In the genomic region with DNA sequence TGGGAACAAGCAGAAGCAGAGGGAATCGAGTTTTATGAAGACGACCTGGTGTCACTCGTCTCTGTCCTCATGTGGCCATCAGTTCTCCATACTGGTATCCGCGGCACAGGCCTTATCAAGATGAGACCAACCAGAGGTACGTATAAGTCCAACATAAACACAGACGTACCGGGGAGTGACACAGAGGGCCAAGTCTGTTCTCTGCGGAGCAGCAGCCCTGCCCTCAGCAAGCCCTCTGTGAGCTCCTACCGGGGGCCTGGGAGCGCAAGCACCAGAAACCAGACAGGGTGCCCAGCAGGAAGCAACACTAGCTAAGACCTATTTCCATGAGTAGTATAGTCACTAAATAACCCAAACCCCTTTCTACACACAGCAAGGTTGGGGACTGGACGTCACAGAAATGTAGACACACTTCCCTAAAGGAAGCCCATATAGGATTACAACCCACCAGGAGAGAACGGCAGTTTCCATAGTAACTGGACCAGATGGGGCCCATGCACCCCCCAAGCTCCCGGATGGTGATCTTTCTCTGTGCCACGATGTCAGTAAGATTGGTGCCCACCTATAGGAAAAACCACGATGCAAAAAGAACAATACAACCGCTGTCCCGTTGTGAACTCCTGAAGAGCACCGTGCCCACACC, we compare ENCODE assay signal across 8 cellular contexts. TPM values are rescaled to one million over a fixed set of nuclear protein-coding genes. Genes with fewer than 3 reads are reported as not detected.
DNase-seq lines count a peak whose midpoint lies in the region; ATAC-seq and TF ChIP-seq lines count a peak whose summit lies in the region.

No MANE protein-coding gene starts in this region.

- H3K36me3 Mint-ChIP-seq in CD8-positive, alpha-beta T cell, result peaks cover 36% of the 10 kb centered on the region
- peaks cover 71% of the 10 kb centered on the region for H3K36me3 Mint-ChIP-seq in dendritic cell treated with granulocyte-macrophage colony-stimulating factor and Interleukin-4, amounts not matched to agents 40 ng/mL and 50 ng/mL, for 4 days (ENCODE audit: low read depth)
- H3K36me3 Mint-ChIP-seq in nephron (ENCODE audit: low read depth), result peaks cover 23% of the 10 kb centered on the region

- no peak for ATAC-seq in CD8-positive, alpha-beta T cell
- no peak for ATAC-seq in GM21360 (IDR thresholded peaks at IDR 0.05; ENCODE audit: unreplicated experiment)
- no peak for ATAC-seq in HG02981 (IDR thresholded peaks at IDR 0.05; ENCODE audit: unreplicated experiment)
- ATAC-seq in HG03342 (IDR thresholded peaks at IDR 0.05; ENCODE audit: unreplicated experiment), result no peak

- peaks cover 16% of the 10 kb centered on the region for H3K36me3 ChIP-seq in CD8-positive, alpha-beta T cell (ENCODE audit: insufficient read depth, low read length)
- peaks cover 7% of the 10 kb centered on the region; the same call in 1 of the 2 replicates for H3K36me3 ChIP-seq in MM.1S (replicated peaks; ENCODE audit: insufficient read depth, low read length)

- H3K27me3 ChIP-seq in CD8-positive, alpha-beta T cell (ENCODE audit: insufficient read depth, low read length), result no peaks in the 10 kb centered on the region
- no peaks in the 10 kb centered on the region for H3K27me3 ChIP-seq in MM.1S (replicated peaks; ENCODE audit: insufficient read depth, low read length)

- peak overlapping the region; percentile 89 for H3K4me3 ChIP-seq in CD8-positive, alpha-beta T cell (ENCODE audit: low read depth, low read length)
- H3K4me3 ChIP-seq in MM.1S (ENCODE audit: low read length), result peak overlapping the region; percentile 94

- peak overlapping the region; percentile 87 for H3K9ac ChIP-seq in MM.1S (ENCODE audit: low read length)

- H3K27ac Mint-ChIP-seq in CD8-positive, alpha-beta T cell, result peak overlapping the region; percentile 88
- peak overlapping the region; percentile 81 for H3K27ac Mint-ChIP-seq in dendritic cell treated with granulocyte-macrophage colony-stimulating factor and Interleukin-4, amounts not matched to agents 40 ng/mL and 50 ng/mL, for 4 days
- peak overlapping the region; percentile 46 to 86 (median 81) for H3K27ac Mint-ChIP-seq in nephron

- DNase-seq in CD8-positive, alpha-beta T cell, result no peak
- DNase-seq in MM.1S (no peak), AG20443 (ENCODE audit: low spot score) (no peak)

- POLR2A ChIA-PET in CD8-positive, alpha-beta T cell (lab: Charles Lee), result interaction anchor here (0.5 to 3.0 kb wide), 11 partner anchors 12 to 418 kb away, joined by 3 to 44 read pairs (median 5); a partner anchor contains a TSS

- H4K20me1 ChIP-seq in MM.1S (ENCODE audit: insufficient read depth, low read length), result no peaks in the 10 kb centered on the region

- no peaks in the 10 kb centered on the region for H3K9me3 ChIP-seq in CD8-positive, alpha-beta T cell (ENCODE audit: low read length)
- H3K9me3 ChIP-seq in MM.1S (replicated peaks; ENCODE audit: insufficient read depth, low read length), result no peaks in the 10 kb centered on the region

- peak overlapping the region; percentile 89 for H3K4me3 Mint-ChIP-seq in CD8-positive, alpha-beta T cell
- peak overlapping the region; percentile 85 for H3K4me3 Mint-ChIP-seq in dendritic cell treated with granulocyte-macrophage colony-stimulating factor and Interleukin-4, amounts not matched to agents 40 ng/mL and 50 ng/mL, for 4 days
- H3K4me3 Mint-ChIP-seq in nephron, result peak overlapping the region; percentile 85 to 93 (median 92)

- peak overlapping the region; percentile 83; the same call in 1 of the 2 replicates for H2AFZ ChIP-seq in MM.1S (ENCODE audit: low read length)

- H3K4me1 ChIP-seq in CD8-positive, alpha-beta T cell (ENCODE audit: insufficient read depth, low read length), result peaks cover 27% of the 10 kb centered on the region
- H3K4me1 ChIP-seq in MM.1S (ENCODE audit: low read length), result 0 out of 2 replicates have a peak, but pooled peaks cover 16% of the 10 kb centered on the region

- intact Hi-C loops in CD8-positive, alpha-beta T cell (cut with DNase I, micrococcal nuclease), result loop anchor here (1.0 to 5.0 kb wide), 8 partner anchors 16 to 385 kb away; a partner anchor contains a TSS
- intact Hi-C loops in dendritic cell treated with granulocyte-macrophage colony-stimulating factor and Interleukin-4, amounts not matched to agents 40 ng/mL and 50 ng/mL, for 4 days (cut with micrococcal nuclease), result loop anchor here (1.0 kb wide), 1 partner anchor 20 kb away; no protein-coding TSS in a partner anchor

- peak overlapping the region; percentile 96 for H3K4me2 ChIP-seq in MM.1S (ENCODE audit: low read depth, low read length)

- no peaks in the 10 kb centered on the region for H3K9me3 Mint-ChIP-seq in CD8-positive, alpha-beta T cell
- no peaks in the 10 kb centered on the region for H3K9me3 Mint-ChIP-seq in dendritic cell treated with granulocyte-macrophage colony-stimulating factor and Interleukin-4, amounts not matched to agents 40 ng/mL and 50 ng/mL, for 4 days
- H3K9me3 Mint-ChIP-seq in nephron, result no peaks in the 10 kb centered on the region

- TF ChIP-seq CTCF in CD8-positive, alpha-beta T cell (IDR thresholded peaks at IDR 0.05), result no peak
- TF ChIP-seq CTCF in MM.1S (IDR thresholded peaks at IDR 0.05; ENCODE audit: low read length) (no peak), nephron (IDR thresholded peaks at IDR 0.05; ENCODE audit: unreplicated experiment in 3 of 3) (no peak)

- no peaks in the 10 kb centered on the region for H3K9me2 ChIP-seq in MM.1S (replicated peaks; ENCODE audit: insufficient read depth, low read length)

- CTCF ChIA-PET in CD8-positive, alpha-beta T cell (lab: Charles Lee), result interaction anchor here (0.6 to 1.5 kb wide), 2 partner anchors 27 to 172 kb away, joined by 3 to 4 read pairs; no protein-coding TSS in a partner anchor

- peaks cover 59% of the 10 kb centered on the region for H3K79me2 ChIP-seq in MM.1S (ENCODE audit: low read length)

- peaks cover 32% of the 10 kb centered on the region for H3K4me1 Mint-ChIP-seq in CD8-positive, alpha-beta T cell (ENCODE audit: low read depth)
- H3K4me1 Mint-ChIP-seq in dendritic cell treated with granulocyte-macrophage colony-stimulating factor and Interleukin-4, amounts not matched to agents 40 ng/mL and 50 ng/mL, for 4 days (ENCODE audit: low read depth), result peaks cover 42% of the 10 kb centered on the region
- H3K4me1 Mint-ChIP-seq in nephron, result peaks cover 22% of the 10 kb centered on the region

- H3K27ac ChIP-seq in CD8-positive, alpha-beta T cell (ENCODE audit: low read depth, low read length), result peak overlapping the region; percentile 57
- no peak overlapping the region for H3K27ac ChIP-seq in MM.1S (ENCODE audit: low read length)

- no peaks in the 10 kb centered on the region for H3F3A ChIP-seq in MM.1S (ENCODE audit: insufficient read depth, low read length)

- no peaks in the 10 kb centered on the region for H3K27me3 Mint-ChIP-seq in CD8-positive, alpha-beta T cell (ENCODE audit: low read depth)
- no peaks in the 10 kb centered on the region for H3K27me3 Mint-ChIP-seq in dendritic cell treated with granulocyte-macrophage colony-stimulating factor and Interleukin-4, amounts not matched to agents 40 ng/mL and 50 ng/mL, for 4 days
- no peaks in the 10 kb centered on the region for H3K27me3 Mint-ChIP-seq in nephron (ENCODE audit: low read depth)

RNA-seq across cellular contexts. Expression of a gene that starts 0.9 kb away (rescaled TPM):
- 10 to 100 TPM; 14.3 to 16.4 TPM for total RNA-seq in CD8-positive, alpha-beta T cell

RNA-seq across cellular contexts. Expression of a gene that starts 1.1 kb away (rescaled TPM):
- 100 to 1,000 TPM; 121 to 126 TPM for total RNA-seq in CD8-positive, alpha-beta T cell

RNA-seq across cellular contexts. Expression of a gene that starts 16.1 kb away (rescaled TPM):
- 10 to 100 TPM; 18.0 to 19.9 TPM for total RNA-seq in CD8-positive, alpha-beta T cell

RNA-seq across cellular contexts. Expression of a gene that starts 16.3 kb away (rescaled TPM):
- 10 to 100 TPM; 24.4 to 26.1 TPM for total RNA-seq in CD8-positive, alpha-beta T cell

RNA-seq across cellular contexts. Expression of a gene that starts 20.5 kb away (rescaled TPM):
- total RNA-seq in CD8-positive, alpha-beta T cell, result 10 to 100 TPM; 33.2 to 36.6 TPM
